ENCODE assay signal across 35 cellular contexts in the genomic region with DNA sequence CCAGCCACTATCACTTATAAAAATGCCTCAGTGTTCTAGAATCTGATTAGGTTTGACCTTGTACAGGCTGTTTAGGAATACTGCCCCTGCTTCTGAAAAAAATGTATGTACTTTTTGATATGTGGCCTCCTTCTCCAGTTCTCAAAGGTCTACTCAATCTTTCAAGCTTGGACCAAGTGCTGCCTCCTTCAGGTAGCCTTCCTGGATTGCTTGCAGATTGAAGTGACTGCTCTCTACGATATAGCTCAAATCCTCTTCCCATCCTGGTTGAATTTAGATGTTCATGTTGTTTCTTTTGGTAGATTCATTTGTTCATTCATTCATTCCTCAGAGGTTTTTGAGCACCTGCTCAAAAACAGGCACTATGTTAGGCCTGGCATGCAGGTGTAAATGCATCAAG.
"Had no signal": no experiment of that assay in that cellular context is flagged by ENCODE, and none has a peak within 500 bp of the region (broad histone marks: within the 10 kb centered on the region; RNA-seq: fewer than 3 reads in every experiment).

No MANE protein-coding gene starts in this region.

- H3K4me1 Mint-ChIP-seq: activated B cell treated with CpG ODN at 0.5 μM for 24 hours; activated CD4-positive, alpha-beta T cell treated with anti-CD3 and anti-CD28 coated beads for 36 hours; activated CD4-positive, alpha-beta T cell treated with anti-CD3 and anti-CD28 coated beads, Interleukin-2, amount 10 ng/mL, durations not matched to agents 24 days and 14 days; activated CD8-positive, alpha-beta memory T cell treated with anti-CD3 and anti-CD28 coated beads, Interleukin-2, amount 10 ng/mL, durations not matched to agents 7 days and 5 days; activated naive CD4-positive, alpha-beta T cell treated with anti-CD3 and anti-CD28 coated beads, Interleukin-2, amount 50 U/mL, for 24 hours; activated naive CD8-positive, alpha-beta T cell treated with anti-CD3 and anti-CD28 coated beads for 36 hours; activated naive CD8-positive, alpha-beta T cell treated with anti-CD3 and anti-CD28 coated beads, Interleukin-2, amount 50 U/mL, for 24 hours had no signal

- H3K9me3 ChIP-seq: adrenal gland, body of pancreas, gastrocnemius medialis had no signal

- H3K27ac ChIP-seq: adrenal gland, body of pancreas, esophagus muscularis mucosa, foreskin keratinocyte, gastrocnemius medialis, heart left ventricle, WERI-Rb-1 had no signal

- H3K36me3 Mint-ChIP-seq: activated CD4-positive, alpha-beta memory T cell treated with anti-CD3 and anti-CD28 coated beads for 36 hours; activated CD8-positive, alpha-beta memory T cell treated with anti-CD3 and anti-CD28 coated beads, Interleukin-2, amount 10 ng/mL, durations not matched to agents 7 days and 5 days; activated naive CD4-positive, alpha-beta T cell treated with anti-CD3 and anti-CD28 coated beads, Interleukin-2, amount 50 U/mL, for 24 hours had no signal

- H3K4me1 ChIP-seq: adrenal gland, body of pancreas, esophagus muscularis mucosa, foreskin keratinocyte, gastrocnemius medialis, heart left ventricle had no signal

- H3K36me3 ChIP-seq: adrenal gland, esophagus muscularis mucosa, gastrocnemius medialis, heart left ventricle, WERI-Rb-1 had no signal

- H3K4me3 ChIP-seq: adrenal gland, body of pancreas, esophagus muscularis mucosa, gastrocnemius medialis, heart left ventricle had no signal

- FAIRE-seq: colon had no signal

- H3K27ac Mint-ChIP-seq: activated B cell treated with CpG ODN at 0.5 μM for 24 hours; activated CD4-positive, alpha-beta memory T cell treated with anti-CD3 and anti-CD28 coated beads for 36 hours; activated CD4-positive, alpha-beta T cell treated with anti-CD3 and anti-CD28 coated beads for 36 hours; activated CD4-positive, alpha-beta T cell treated with anti-CD3 and anti-CD28 coated beads, Interleukin-2, amount 10 ng/mL, durations not matched to agents 24 days and 14 days; activated CD8-positive, alpha-beta memory T cell treated with anti-CD3 and anti-CD28 coated beads, Interleukin-2, amount 10 ng/mL, durations not matched to agents 7 days and 5 days; activated CD8-positive, alpha-beta T cell treated with anti-CD3 and anti-CD28 coated beads, Interleukin-2, amount 10 ng/mL, durations not matched to agents 7 days and 5 days; activated naive CD4-positive, alpha-beta T cell treated with anti-CD3 and anti-CD28 coated beads for 36 hours; activated naive CD4-positive, alpha-beta T cell treated with anti-CD3 and anti-CD28 coated beads, Interleukin-2, amount 50 U/mL, for 24 hours; activated naive CD8-positive, alpha-beta T cell treated with anti-CD3 and anti-CD28 coated beads for 36 hours; activated naive CD8-positive, alpha-beta T cell treated with anti-CD3 and anti-CD28 coated beads, Interleukin-2, amount 50 U/mL, for 24 hours; activated T-helper 1 cell treated with anti-CD3 and anti-CD28 coated beads, Interleukin-12 subunit alpha, Interleukin-12 subunit beta, Interleukin-2, Interleukin-4 antibody, amounts not matched to agents 30 ng/mL and 10 ng/mL and 1 ng/mL, durations not matched to agents 14 hours and 24 hours and 36 hours; activated T-helper 2 cell treated with anti-CD3 and anti-CD28 coated beads, Interferon-gamma antibody, Interleukin-2, Interleukin-4, amounts not matched to agents 10 μg/mL and 5 μg/mL and 100 μg/mL, durations not matched to agents 14 hours and 24 hours and 36 hours; effector memory CD8-positive, alpha-beta T cell; T-helper 2 cell treated with Interferon-gamma antibody and Interleukin-4, amounts not matched to agents 5 μg/mL and 100 μg/mL, for 36 hours had no signal

- DNase-seq: activated B cell treated with CpG ODN at 0.5 μM for 24 hours; activated CD4-positive, alpha-beta memory T cell treated with anti-CD3 and anti-CD28 coated beads for 36 hours; activated CD4-positive, alpha-beta T cell treated with anti-CD3 and anti-CD28 coated beads for 36 hours; activated CD4-positive, alpha-beta T cell treated with anti-CD3 and anti-CD28 coated beads, Interleukin-2, amount 10 ng/mL, durations not matched to agents 24 days and 14 days; activated CD4-positive, CD25-positive, alpha-beta regulatory T cell treated with anti-CD3 and anti-CD28 coated beads, Interleukin-2, amount 50 U/mL, for 72 hours; activated CD8-positive, alpha-beta memory T cell treated with anti-CD3 and anti-CD28 coated beads, Interleukin-2, amount 10 ng/mL, durations not matched to agents 7 days and 5 days; activated CD8-positive, alpha-beta memory T cell treated with anti-CD3 and anti-CD28 coated beads, Interleukin-2, amount 50 U/mL, for 4 hours; activated CD8-positive, alpha-beta T cell treated with anti-CD3 and anti-CD28 coated beads, Interleukin-2, amount 10 ng/mL, durations not matched to agents 7 days and 5 days; activated effector memory CD4-positive, alpha-beta T cell treated with anti-CD3 and anti-CD28 coated beads, Interleukin-2, amount 50 U/mL, for 16 hours; activated naive CD4-positive, alpha-beta T cell treated with anti-CD3 and anti-CD28 coated beads for 36 hours; activated naive CD8-positive, alpha-beta T cell treated with anti-CD3 and anti-CD28 coated beads for 36 hours; activated naive CD8-positive, alpha-beta T cell treated with anti-CD3 and anti-CD28 coated beads, Interleukin-2, amount 50 U/mL, for 24 hours; activated T-cell treated with anti-CD3 and anti-CD28 coated beads, Interleukin-2, amount 50 U/mL, for 1 hour; activated T-cell treated with anti-CD3 and anti-CD28 coated beads, Interleukin-2, amount 50 U/mL, for 48 hours; adrenal gland; amygdala; body of pancreas; caudate nucleus; cortex of kidney; dermis blood vessel endothelial cell; effector CD4-positive, alpha-beta T cell; effector memory CD8-positive, alpha-beta T cell; erythroblast; foreskin keratinocyte; gastrocnemius medialis; glutamatergic neuron; heart left ventricle; T1000; WERI-Rb-1 had no signal

- H3K27me3 ChIP-seq: adrenal gland, body of pancreas, foreskin keratinocyte, gastrocnemius medialis had no signal

- H3K27me3 Mint-ChIP-seq: activated B cell treated with CpG ODN at 0.5 μM for 24 hours; activated CD4-positive, alpha-beta memory T cell treated with anti-CD3 and anti-CD28 coated beads for 36 hours; activated CD4-positive, alpha-beta T cell treated with anti-CD3 and anti-CD28 coated beads for 36 hours; activated CD4-positive, alpha-beta T cell treated with anti-CD3 and anti-CD28 coated beads, Interleukin-2, amount 10 ng/mL, durations not matched to agents 24 days and 14 days; activated CD8-positive, alpha-beta memory T cell treated with anti-CD3 and anti-CD28 coated beads, Interleukin-2, amount 10 ng/mL, durations not matched to agents 7 days and 5 days; activated naive CD8-positive, alpha-beta T cell treated with anti-CD3 and anti-CD28 coated beads for 36 hours; activated naive CD8-positive, alpha-beta T cell treated with anti-CD3 and anti-CD28 coated beads, Interleukin-2, amount 50 U/mL, for 24 hours had no signal

- ATAC-seq: activated CD4-positive, alpha-beta T cell treated with anti-CD3 and anti-CD28 coated beads for 36 hours; activated CD8-positive, alpha-beta memory T cell treated with anti-CD3 and anti-CD28 coated beads, Interleukin-2, amount 10 ng/mL, durations not matched to agents 7 days and 5 days; activated CD8-positive, alpha-beta T cell treated with anti-CD3 and anti-CD28 coated beads, Interleukin-2, amount 10 ng/mL, durations not matched to agents 7 days and 5 days; activated naive CD8-positive, alpha-beta T cell treated with anti-CD3 and anti-CD28 coated beads, Interleukin-2, amount 50 U/mL, for 24 hours; body of pancreas; effector memory CD8-positive, alpha-beta T cell; foreskin keratinocyte; gastrocnemius medialis; heart left ventricle had no signal

- H3K4me3 Mint-ChIP-seq: activated B cell treated with CpG ODN at 0.5 μM for 24 hours; activated CD4-positive, alpha-beta memory T cell treated with anti-CD3 and anti-CD28 coated beads for 36 hours; activated CD4-positive, alpha-beta T cell treated with anti-CD3 and anti-CD28 coated beads for 36 hours; activated CD4-positive, alpha-beta T cell treated with anti-CD3 and anti-CD28 coated beads, Interleukin-2, amount 10 ng/mL, durations not matched to agents 24 days and 14 days; activated CD8-positive, alpha-beta memory T cell treated with anti-CD3 and anti-CD28 coated beads, Interleukin-2, amount 10 ng/mL, durations not matched to agents 7 days and 5 days; activated CD8-positive, alpha-beta T cell treated with anti-CD3 and anti-CD28 coated beads, Interleukin-2, amount 10 ng/mL, durations not matched to agents 7 days and 5 days; activated naive CD4-positive, alpha-beta T cell treated with anti-CD3 and anti-CD28 coated beads for 36 hours; activated naive CD4-positive, alpha-beta T cell treated with anti-CD3 and anti-CD28 coated beads, Interleukin-2, amount 50 U/mL, for 24 hours; activated naive CD8-positive, alpha-beta T cell treated with anti-CD3 and anti-CD28 coated beads for 36 hours; activated naive CD8-positive, alpha-beta T cell treated with anti-CD3 and anti-CD28 coated beads, Interleukin-2, amount 50 U/mL, for 24 hours; activated T-helper 1 cell treated with anti-CD3 and anti-CD28 coated beads, Interleukin-12 subunit alpha, Interleukin-12 subunit beta, Interleukin-2, Interleukin-4 antibody, amounts not matched to agents 30 ng/mL and 10 ng/mL and 1 ng/mL, durations not matched to agents 14 hours and 24 hours and 36 hours; effector memory CD8-positive, alpha-beta T cell; T-helper 2 cell treated with Interferon-gamma antibody and Interleukin-4, amounts not matched to agents 5 μg/mL and 100 μg/mL, for 36 hours had no signal
